Comparison of ENCODE assay signal across 15 cellular contexts in genomic region chr17:41672153-41672552, GRCh38. TPM values are rescaled to one million over a fixed set of nuclear protein-coding genes. Genes with fewer than 3 reads are reported as not detected.
A peak's percentile ranks its signal among the peaks of the same experiment; 100 is the strongest.
DNase-seq lines count a peak whose midpoint lies in the region; ATAC-seq and TF ChIP-seq lines count a peak whose summit lies in the region.
"Had no signal": no experiment of that assay in that cellular context is flagged by ENCODE, and none has a peak within 500 bp of the region (broad histone marks: within the 10 kb centered on the region; RNA-seq: fewer than 3 reads in every experiment).

No MANE protein-coding gene starts in this region.

- ATAC-seq in PC-3 = no peak

- H3K9ac ChIP-seq in OCI-LY3 (ENCODE audit: low read length) (peak overlapping the region; percentile 24; the same call in 1 of the 2 replicates), neural progenitor cell (no peak overlapping the region), PC-3 (ENCODE audit: low read length) (no peak overlapping the region)

- H3K4me2 ChIP-seq in OCI-LY3 (ENCODE audit: low read length) = peak overlapping the region; percentile 9; the same call in 1 of the 2 replicates
- H3K4me2 ChIP-seq in neural progenitor cell = no peak overlapping the region
- H3K4me2 ChIP-seq in PC-3 (ENCODE audit: low read length) = no peak overlapping the region

- H4K20me1 ChIP-seq in OCI-LY3 (ENCODE audit: insufficient read depth, low read length) = no peaks in the 10 kb centered on the region
- H4K20me1 ChIP-seq in neural progenitor cell (ENCODE audit: low read depth) = no peaks in the 10 kb centered on the region
- no peaks in the 10 kb centered on the region for H4K20me1 ChIP-seq in PC-3 (ENCODE audit: low read length)

- POLR2A ChIA-PET in PC-3 (lab: Charles Lee; ENCODE audit: unreplicated experiment) = interaction anchor here (0.6 kb wide), 1 partner anchor 20 kb away, joined by 3 read pairs; no protein-coding TSS in a partner anchor

- CTCF ChIA-PET in activated naive CD4-positive, alpha-beta T cell treated with anti-CD3 and anti-CD28 coated beads for 36 hours (lab: Charles Lee) = interaction anchor here (0.6 to 2.0 kb wide), 3 partner anchors 17 to 262 kb away, joined by 3 to 8 read pairs (median 6); no protein-coding TSS in a partner anchor
- CTCF ChIA-PET in PC-3 (lab: Charles Lee) = no interaction called here

- H3K27me3 ChIP-seq in OCI-LY3 (ENCODE audit: low read depth, low read length) (no peaks in the 10 kb centered on the region), neural progenitor cell (peaks cover 10% of the 10 kb centered on the region), vagina (no peaks in the 10 kb centered on the region), PC-3 (ENCODE audit: low read length) (no peaks in the 10 kb centered on the region)
- H3K27me3 ChIP-seq: BE2C had no signal

- H2AFZ ChIP-seq in OCI-LY3 (ENCODE audit: low read depth, low read length) (peak overlapping the region; percentile 62), neural progenitor cell (replicated peaks) (no peak overlapping the region), PC-3 (ENCODE audit: low read length) (no peak overlapping the region)

- H3K27me3 Mint-ChIP-seq in activated naive CD4-positive, alpha-beta T cell treated with anti-CD3 and anti-CD28 coated beads for 36 hours (ENCODE audit: low read depth) = no peaks in the 10 kb centered on the region
- no peaks in the 10 kb centered on the region for H3K27me3 Mint-ChIP-seq in activated T-helper 1 cell treated with anti-CD3 and anti-CD28 coated beads, Interleukin-12 subunit alpha, Interleukin-12 subunit beta, Interleukin-2, Interleukin-4 antibody, amounts not matched to agents 30 ng/mL and 10 ng/mL and 1 ng/mL, durations not matched to agents 14 hours and 24 hours and 36 hours (ENCODE audit: insufficient read depth)
- peaks cover 9% of the 10 kb centered on the region for H3K27me3 Mint-ChIP-seq in neural progenitor cell (ENCODE audit: insufficient read depth, low read depth)
- H3K27me3 Mint-ChIP-seq: CD4-positive, alpha-beta memory T cell had no signal

- no peaks in the 10 kb centered on the region for H3K9me2 ChIP-seq in PC-3 (replicated peaks; ENCODE audit: low read length)

- peaks cover 2% of the 10 kb centered on the region for H3K9me3 Mint-ChIP-seq in activated naive CD4-positive, alpha-beta T cell treated with anti-CD3 and anti-CD28 coated beads for 36 hours
- H3K9me3 Mint-ChIP-seq in activated T-helper 1 cell treated with anti-CD3 and anti-CD28 coated beads, Interleukin-12 subunit alpha, Interleukin-12 subunit beta, Interleukin-2, Interleukin-4 antibody, amounts not matched to agents 30 ng/mL and 10 ng/mL and 1 ng/mL, durations not matched to agents 14 hours and 24 hours and 36 hours = no peaks in the 10 kb centered on the region
- no peaks in the 10 kb centered on the region for H3K9me3 Mint-ChIP-seq in neural progenitor cell
- H3K9me3 Mint-ChIP-seq: CD4-positive, alpha-beta memory T cell had no signal

- intact Hi-C loops in activated naive CD4-positive, alpha-beta T cell treated with anti-CD3 and anti-CD28 coated beads for 36 hours (cut with micrococcal nuclease) = no loop called here
- intact Hi-C loops in activated T-helper 1 cell treated with anti-CD3 and anti-CD28 coated beads, Interleukin-12 subunit alpha, Interleukin-12 subunit beta, Interleukin-2, Interleukin-4 antibody, amounts not matched to agents 30 ng/mL and 10 ng/mL and 1 ng/mL, durations not matched to agents 14 hours and 24 hours and 36 hours (cut with micrococcal nuclease) = no loop called here
- intact Hi-C loops in vagina (cut with DNase I) (no loop called here), PC-3 (cut with micrococcal nuclease) (no loop called here)

- H3F3A ChIP-seq in neural progenitor cell (ENCODE audit: low read depth) (peaks cover 5% of the 10 kb centered on the region), PC-3 (ENCODE audit: low read length, unreplicated experiment) (no peaks in the 10 kb centered on the region)

- H3K36me3 ChIP-seq in OCI-LY3 (replicated peaks; ENCODE audit: low read depth, low read length) (no peaks in the 10 kb centered on the region), neural progenitor cell (no peaks in the 10 kb centered on the region), vagina (no peaks in the 10 kb centered on the region), PC-3 (ENCODE audit: low read depth, low read length) (no peaks in the 10 kb centered on the region)
- H3K36me3 ChIP-seq: BE2C, HAP-1 had no signal

- TF ChIP-seq CTCF in OCI-LY3 (IDR thresholded peaks at IDR 0.05; ENCODE audit: low read depth, low read length) = no peak
- no peak for TF ChIP-seq CTCF in neural progenitor cell (IDR thresholded peaks at IDR 0.05)
- TF ChIP-seq CTCF in vagina (IDR thresholded peaks at IDR 0.05) = no peak
- no peak for TF ChIP-seq CTCF in PC-3 (conservative IDR thresholded peaks at IDR 0.05; ENCODE audit: low read depth, low read length)

- peak overlapping the region; percentile 44 for H3K27ac ChIP-seq in OCI-LY3 (ENCODE audit: low read length)
- H3K27ac ChIP-seq in neural progenitor cell = no peak overlapping the region
- no peak overlapping the region for H3K27ac ChIP-seq in vagina
- H3K27ac ChIP-seq in PC-3 (ENCODE audit: low read length) = no peak overlapping the region

- BruUV-seq in PC-3 (replicated peaks; lab: Mats Ljungman, UMichigan) = no TSS peak

- peak overlapping the region; percentile 78 for H3K27ac Mint-ChIP-seq in activated naive CD4-positive, alpha-beta T cell treated with anti-CD3 and anti-CD28 coated beads for 36 hours
- peak overlapping the region; percentile 70 for H3K27ac Mint-ChIP-seq in activated T-helper 1 cell treated with anti-CD3 and anti-CD28 coated beads, Interleukin-12 subunit alpha, Interleukin-12 subunit beta, Interleukin-2, Interleukin-4 antibody, amounts not matched to agents 30 ng/mL and 10 ng/mL and 1 ng/mL, durations not matched to agents 14 hours and 24 hours and 36 hours
- H3K27ac Mint-ChIP-seq in neural progenitor cell = no peak overlapping the region
- H3K27ac Mint-ChIP-seq: CD4-positive, alpha-beta memory T cell had no signal

- H3K4me1 ChIP-seq in OCI-LY3 (ENCODE audit: low read length) = peaks cover 80% of the 10 kb centered on the region
- peaks cover 4% of the 10 kb centered on the region for H3K4me1 ChIP-seq in neural progenitor cell
- H3K4me1 ChIP-seq in vagina = peaks cover 12% of the 10 kb centered on the region
- H3K4me1 ChIP-seq in PC-3 (ENCODE audit: insufficient read depth, low read length) = peaks cover 9% of the 10 kb centered on the region
- H3K4me1 ChIP-seq: BE2C had no signal

- H3K9me3 ChIP-seq in OCI-LY3 (ENCODE audit: insufficient read depth, low read length) (no peaks in the 10 kb centered on the region), neural progenitor cell (ENCODE audit: low read depth) (no peaks in the 10 kb centered on the region), vagina (no peaks in the 10 kb centered on the region), PC-3 (ENCODE audit: low read length) (no peaks in the 10 kb centered on the region)
- H3K9me3 ChIP-seq: BE2C, HAP-1 had no signal

- no peaks in the 10 kb centered on the region for H3K79me2 ChIP-seq in OCI-LY3 (ENCODE audit: low read length)
- H3K79me2 ChIP-seq in neural progenitor cell (ENCODE audit: low read depth) = no peaks in the 10 kb centered on the region
- no peaks in the 10 kb centered on the region for H3K79me2 ChIP-seq in PC-3 (ENCODE audit: low read length)

- 0 out of 2 replicates have a peak overlapping the region, but pooled peaks have one; percentile 22 for H3K4me3 ChIP-seq in OCI-LY3 (ENCODE audit: low read length)
- no peak overlapping the region for H3K4me3 ChIP-seq in neural progenitor cell
- H3K4me3 ChIP-seq in vagina = no peak overlapping the region
- no peak overlapping the region for H3K4me3 ChIP-seq in PC-3 (ENCODE audit: low read length)
- H3K4me3 ChIP-seq: HAP-1 had no signal

- DNase-seq in activated naive CD4-positive, alpha-beta T cell treated with anti-CD3 and anti-CD28 coated beads for 36 hours = peak; percentile 63
- no peak for DNase-seq in activated naive CD4-positive, alpha-beta T cell (lab: John Stamatoyannopoulos, UW)
- no peak for DNase-seq in activated T-helper 1 cell treated with anti-CD3 and anti-CD28 coated beads, Interleukin-12 subunit alpha, Interleukin-12 subunit beta, Interleukin-2, Interleukin-4 antibody, amounts not matched to agents 30 ng/mL and 10 ng/mL and 1 ng/mL, durations not matched to agents 14 hours and 24 hours and 36 hours (ENCODE audit: low spot score)
- DNase-seq in neural progenitor cell (ENCODE audit: low spot score) (no peak), vagina (ENCODE audit: extremely low spot score in 2 of 2) (no peak), PC-3 (no peak)
- DNase-seq: BE2C; CD4-positive, alpha-beta memory T cell; DMS79 treated with DMSO at 0.1 percent for 48 hours; Kasumi-1; NCI-H187 treated with DMSO at 0.1 percent for 48 hours; NCI-H446; NCI-H82 had no signal

- no peak overlapping the region for H3K4me3 Mint-ChIP-seq in activated naive CD4-positive, alpha-beta T cell treated with anti-CD3 and anti-CD28 coated beads for 36 hours
- H3K4me3 Mint-ChIP-seq in activated T-helper 1 cell treated with anti-CD3 and anti-CD28 coated beads, Interleukin-12 subunit alpha, Interleukin-12 subunit beta, Interleukin-2, Interleukin-4 antibody, amounts not matched to agents 30 ng/mL and 10 ng/mL and 1 ng/mL, durations not matched to agents 14 hours and 24 hours and 36 hours = no peak overlapping the region
- H3K4me3 Mint-ChIP-seq in neural progenitor cell = peak overlapping the region; percentile 69
- H3K4me3 Mint-ChIP-seq: CD4-positive, alpha-beta memory T cell had no signal

- H3K4me1 Mint-ChIP-seq in activated naive CD4-positive, alpha-beta T cell treated with anti-CD3 and anti-CD28 coated beads for 36 hours (ENCODE audit: low read depth) = peaks cover 57% of the 10 kb centered on the region
- peaks cover 57% of the 10 kb centered on the region for H3K4me1 Mint-ChIP-seq in activated T-helper 1 cell treated with anti-CD3 and anti-CD28 coated beads, Interleukin-12 subunit alpha, Interleukin-12 subunit beta, Interleukin-2, Interleukin-4 antibody, amounts not matched to agents 30 ng/mL and 10 ng/mL and 1 ng/mL, durations not matched to agents 14 hours and 24 hours and 36 hours (ENCODE audit: low read depth)
- peaks cover 4% of the 10 kb centered on the region for H3K4me1 Mint-ChIP-seq in neural progenitor cell

- no peaks in the 10 kb centered on the region for H3K36me3 Mint-ChIP-seq in activated naive CD4-positive, alpha-beta T cell treated with anti-CD3 and anti-CD28 coated beads for 36 hours (ENCODE audit: low read depth)
- H3K36me3 Mint-ChIP-seq in activated T-helper 1 cell treated with anti-CD3 and anti-CD28 coated beads, Interleukin-12 subunit alpha, Interleukin-12 subunit beta, Interleukin-2, Interleukin-4 antibody, amounts not matched to agents 30 ng/mL and 10 ng/mL and 1 ng/mL, durations not matched to agents 14 hours and 24 hours and 36 hours (ENCODE audit: low read depth) = peaks cover 6% of the 10 kb centered on the region
- no peaks in the 10 kb centered on the region for H3K36me3 Mint-ChIP-seq in neural progenitor cell
- H3K36me3 Mint-ChIP-seq: CD4-positive, alpha-beta memory T cell had no signal

- no peak for TF ChIP-seq POLR2A in vagina (IDR thresholded peaks at IDR 0.05)

RNA-seq across cellular contexts. Expression of gene EIF1, which starts 16.5 kb away (rescaled TPM):
- total RNA-seq in activated naive CD4-positive, alpha-beta T cell treated with anti-CD3 and anti-CD28 coated beads for 36 hours = 1,000 to 10,000 TPM; 1,206 to 1,253 TPM
- total RNA-seq in activated T-helper 1 cell treated with anti-CD3 and anti-CD28 coated beads, Interleukin-12 subunit alpha, Interleukin-12 subunit beta, Interleukin-2, Interleukin-4 antibody, amounts not matched to agents 30 ng/mL and 10 ng/mL and 1 ng/mL, durations not matched to agents 14 hours and 24 hours and 36 hours = 876 and 893 TPM in 2 replicates
- total RNA-seq in neural progenitor cell (ENCODE audit: low replicate concordance) = 60.7 and 91.4 TPM in 2 replicates
- total RNA-seq in vagina = 204 TPM
- total RNA-seq in PC-3 (2014; rRNA removed) = 88.7 and 95.9 TPM in 2 replicates

RNA-seq across cellular contexts. Expression of gene GAST, which starts 40.0 kb away (rescaled TPM):
- not detected for total RNA-seq in activated naive CD4-positive, alpha-beta T cell treated with anti-CD3 and anti-CD28 coated beads for 36 hours
- not detected in 2 replicates for total RNA-seq in activated T-helper 1 cell treated with anti-CD3 and anti-CD28 coated beads, Interleukin-12 subunit alpha, Interleukin-12 subunit beta, Interleukin-2, Interleukin-4 antibody, amounts not matched to agents 30 ng/mL and 10 ng/mL and 1 ng/mL, durations not matched to agents 14 hours and 24 hours and 36 hours
- total RNA-seq in neural progenitor cell (ENCODE audit: low replicate concordance) (not detected in 2 replicates), vagina (not detected), PC-3 (2014; rRNA removed) (not detected in 2 replicates)
- total RNA-seq: CD4-positive, alpha-beta memory T cell had no signal

RNA-seq across cellular contexts. Expression of gene KRT17, which starts 47.8 kb away (rescaled TPM):
- not detected for total RNA-seq in activated naive CD4-positive, alpha-beta T cell treated with anti-CD3 and anti-CD28 coated beads for 36 hours
- 0.24 TPM in 1 of 2 replicates, not detected in the other for total RNA-seq in activated T-helper 1 cell treated with anti-CD3 and anti-CD28 coated beads, Interleukin-12 subunit alpha, Interleukin-12 subunit beta, Interleukin-2, Interleukin-4 antibody, amounts not matched to agents 30 ng/mL and 10 ng/mL and 1 ng/mL, durations not matched to agents 14 hours and 24 hours and 36 hours
- total RNA-seq in neural progenitor cell (ENCODE audit: low replicate concordance) (not detected in 2 replicates), vagina (165 TPM), PC-3 (2014; rRNA removed) (92.1 and 115 TPM in 2 replicates)
- total RNA-seq: CD4-positive, alpha-beta memory T cell had no signal

RNA-seq across cellular contexts. Expression of gene KRT16, which starts 59.6 kb away (rescaled TPM):
- not detected for total RNA-seq in activated naive CD4-positive, alpha-beta T cell treated with anti-CD3 and anti-CD28 coated beads for 36 hours
- total RNA-seq in activated T-helper 1 cell treated with anti-CD3 and anti-CD28 coated beads, Interleukin-12 subunit alpha, Interleukin-12 subunit beta, Interleukin-2, Interleukin-4 antibody, amounts not matched to agents 30 ng/mL and 10 ng/mL and 1 ng/mL, durations not matched to agents 14 hours and 24 hours and 36 hours = not detected in 2 replicates
- not detected in 2 replicates for total RNA-seq in neural progenitor cell (ENCODE audit: low replicate concordance)
- 872 TPM for total RNA-seq in vagina
- total RNA-seq in PC-3 (2014; rRNA removed) = 42.6 and 53.1 TPM in 2 replicates
- total RNA-seq: CD4-positive, alpha-beta memory T cell had no signal

Comparison
In these comparisons a context has a peak if more than half of its experiments do, and no peak if none do; other contexts are left out.
1. RNA of gene KRT17, which starts 47.8 kb away (total RNA-seq): 165 TPM in vagina (single experiment) and 92.1 to 115 TPM in PC-3; not detected in activated naive CD4-positive, alpha-beta T cell treated with anti-CD3 and anti-CD28 coated beads for 36 hours, 0.24 TPM in activated T-helper 1 cell treated with anti-CD3 and anti-CD28 coated beads, Interleukin-12 subunit alpha, Interleukin-12 subunit beta, Interleukin-2, Interleukin-4 antibody, amounts not matched to agents 30 ng/mL and 10 ng/mL and 1 ng/mL, durations not matched to agents 14 hours and 24 hours and 36 hours and not detected in neural progenitor cell; every median in the first group is over 10 times any median in the second.